Comparison of ENCODE assay signal across 1 cellular context in the genomic region with DNA sequence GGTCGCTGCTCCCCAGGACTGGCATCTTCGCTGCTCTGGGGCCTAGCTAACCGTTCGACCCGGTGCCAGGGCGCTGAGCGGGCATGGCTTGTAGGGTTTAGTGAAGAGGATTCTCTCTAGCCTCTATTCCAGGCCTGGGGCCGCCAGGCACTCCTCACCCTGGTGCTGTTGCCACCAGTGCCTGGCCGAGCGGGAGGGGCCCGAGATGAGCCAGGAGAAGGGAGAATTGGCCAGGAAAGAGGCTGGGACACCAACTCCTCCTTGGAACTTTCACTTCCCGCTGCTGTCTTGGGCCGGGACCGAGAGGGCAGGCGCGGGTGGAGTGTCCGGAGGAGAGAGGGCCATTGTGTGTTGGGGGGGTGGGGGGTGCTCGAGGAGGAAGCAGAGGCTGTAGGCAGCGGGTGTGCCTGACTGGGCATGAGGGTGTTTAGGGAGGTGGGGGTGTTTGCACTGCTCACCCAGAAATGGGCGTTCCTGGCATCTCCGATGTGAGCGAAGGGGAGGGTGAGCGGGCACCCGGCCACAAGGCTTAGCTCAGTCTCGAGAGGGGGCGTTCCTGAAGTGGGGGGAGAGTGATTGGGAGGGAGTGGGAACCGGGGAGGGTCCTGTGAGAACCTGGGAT.
A peak's percentile ranks its signal among the peaks of the same experiment; 100 is the strongest.
TF ChIP-seq lines count a peak whose summit lies in the region.

No MANE protein-coding gene starts in this region.

TF ChIP-seq in endothelial cell of umbilical vein, 7 proteins besides CTCF, POLR2A, EP300 and RAD21:
- no peak for TF ChIP-seq MYC (IDR thresholded peaks at IDR 0.05; ENCODE audit: low read depth, low read length)
- peak; percentile 7 for TF ChIP-seq POLR2AphosphoS5 (IDR thresholded peaks at IDR 0.05; ENCODE audit: insufficient read depth, low read depth, low read length)
